ENCODE assay signal across 10 cellular contexts in the genomic region with DNA sequence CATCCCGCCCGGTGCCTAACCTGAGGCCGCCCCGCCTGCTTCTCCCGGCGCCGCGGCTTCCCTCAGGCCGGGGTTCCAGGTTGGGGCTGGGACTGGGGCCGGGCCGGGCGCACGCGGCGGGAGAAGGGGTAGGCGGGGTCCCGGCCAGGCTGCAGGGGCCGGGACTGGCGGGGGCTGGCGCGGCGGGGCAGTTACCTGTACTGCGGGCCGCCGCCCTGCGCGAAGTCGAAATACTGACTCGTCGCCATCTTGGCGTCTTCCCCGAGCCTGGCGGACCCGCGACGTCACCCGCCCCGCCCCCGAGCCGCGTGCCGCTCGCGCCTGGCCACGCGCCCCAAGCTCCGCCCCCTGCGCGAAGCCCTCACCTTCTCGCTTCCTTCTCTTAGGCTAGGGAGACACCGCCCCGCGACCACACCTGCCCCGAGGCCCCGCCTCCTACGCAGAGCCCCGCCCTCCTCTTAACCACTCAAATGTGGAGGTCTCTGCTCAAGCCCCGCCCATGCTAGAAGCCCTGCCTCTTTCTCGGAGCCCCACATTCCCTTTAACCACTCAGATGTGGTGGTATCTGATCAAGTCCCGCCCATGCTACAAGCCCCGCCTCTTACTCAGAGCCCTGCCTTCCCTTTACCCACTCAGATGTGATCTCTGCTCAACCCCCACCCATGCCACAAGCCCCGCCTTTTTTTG. TPM values are rescaled to one million over a fixed set of nuclear protein-coding genes. Genes with fewer than 3 reads are reported as not detected.
DNase-seq lines count a peak whose midpoint lies in the region; ATAC-seq and TF ChIP-seq lines count a peak whose summit lies in the region.
"Had no signal": no experiment of that assay in that cellular context is flagged by ENCODE, and none has a peak within 500 bp of the region (broad histone marks: within the 10 kb centered on the region; RNA-seq: fewer than 3 reads in every experiment).

A gene (minus strand): TSS at position 269 of the 687 bp plus-strand sequence. CDS start 21 bp downstream, at position 248.

- H3K27me3 Mint-ChIP-seq in activated B cell treated with CpG ODN at 0.5 μM for 24 hours = peaks cover 38% of the 10 kb centered on the region
- peaks cover 36 to 57% of the 10 kb centered on the region in 2 donors for H3K27me3 Mint-ChIP-seq in effector memory CD8-positive, alpha-beta T cell

- H3K27ac Mint-ChIP-seq in activated B cell treated with CpG ODN at 0.5 μM for 24 hours = no peak within 1 kb of the TSS
- H3K27ac Mint-ChIP-seq in effector memory CD8-positive, alpha-beta T cell = peak within 1 kb of the TSS in 1 of 2 donors; percentile 63

- H3K9me3 Mint-ChIP-seq in activated B cell treated with CpG ODN at 0.5 μM for 24 hours = no peaks in the 10 kb centered on the region
- H3K9me3 Mint-ChIP-seq in effector memory CD8-positive, alpha-beta T cell = no peaks in the 10 kb centered on the region

- H3K4me1 Mint-ChIP-seq in activated B cell treated with CpG ODN at 0.5 μM for 24 hours = peaks cover 7% of the 10 kb centered on the region
- peaks cover 7 to 16% of the 10 kb centered on the region in 2 donors for H3K4me1 Mint-ChIP-seq in effector memory CD8-positive, alpha-beta T cell (ENCODE audit: low read depth in 2 of 2)

- CTCF ChIA-PET in activated B cell treated with CpG ODN at 0.5 μM for 24 hours (lab: Charles Lee) = no interaction called here

- no peak for TF ChIP-seq CTCF in activated B cell treated with CpG ODN at 0.5 μM for 24 hours (IDR thresholded peaks at IDR 0.05)

- no peaks in the 10 kb centered on the region for H3K36me3 Mint-ChIP-seq in activated B cell treated with CpG ODN at 0.5 μM for 24 hours (ENCODE audit: low read depth)
- H3K36me3 Mint-ChIP-seq in effector memory CD8-positive, alpha-beta T cell (ENCODE audit: insufficient read depth) = no peaks in the 10 kb centered on the region

- POLR2A ChIA-PET in activated B cell treated with CpG ODN at 0.5 μM for 24 hours (lab: Charles Lee) = no interaction called here

- peak within 1 kb of the TSS; percentile 15 for H3K4me3 Mint-ChIP-seq in activated B cell treated with CpG ODN at 0.5 μM for 24 hours
- H3K4me3 Mint-ChIP-seq in effector memory CD8-positive, alpha-beta T cell = peak within 1 kb of the TSS; percentile 45 to 63

- DNase-seq in GF-D8 (lab: John Stamatoyannopoulos, UW) = peak; percentile 77
- no peak for DNase-seq in activated B cell treated with CpG ODN at 0.5 μM for 24 hours
- peak in 1 of 3 experiments; percentile 5 for DNase-seq in effector memory CD8-positive, alpha-beta T cell
- peak; percentile 26 for DNase-seq in stimulated activated CD4-positive, alpha-beta T cell treated with anti-CD3 and anti-CD28 coated beads, Interleukin-12 subunit alpha, Interleukin-12 subunit beta, amount 100 ng/mL, for 4 hours
- DNase-seq in SHP77 (lab: John Stamatoyannopoulos, UW) = no peak
- DNase-seq: left ventricle myocardium superior had no signal

- intact Hi-C loops in activated B cell treated with CpG ODN at 0.5 μM for 24 hours (cut with micrococcal nuclease) = no loop called here

- ATAC-seq in activated B cell treated with CpG ODN at 0.5 μM for 24 hours (ENCODE audit: low read depth) (no peak), GM18873 (IDR thresholded peaks at IDR 0.05; ENCODE audit: low FRiP score, unreplicated experiment) (no peak), GM19035 (IDR thresholded peaks at IDR 0.05; ENCODE audit: unreplicated experiment) (no peak), HG03159 (IDR thresholded peaks at IDR 0.05; ENCODE audit: unreplicated experiment) (no peak)
- ATAC-seq in effector memory CD8-positive, alpha-beta T cell (replicated peaks) = peak; percentile 39
- ATAC-seq: left ventricle myocardium superior had no signal

RNA-seq across cellular contexts. Expression of the gene that starts here (rescaled TPM):
- total RNA-seq in activated B cell treated with CpG ODN at 0.5 μM for 24 hours = 0.31 and 0.34 TPM in 2 replicates
- total RNA-seq: bronchial epithelial cell, left ventricle myocardium superior had no signal

Comparison
In these comparisons a context has a peak if more than half of its experiments do, and no peak if none do; other contexts are left out.
1. DNase-seq: peak in GF-D8 (single experiment) and stimulated activated CD4-positive, alpha-beta T cell treated with anti-CD3 and anti-CD28 coated beads, Interleukin-12 subunit alpha, Interleukin-12 subunit beta, amount 100 ng/mL, for 4 hours (single experiment); none in activated B cell treated with CpG ODN at 0.5 μM for 24 hours (single experiment) and SHP77 (0 of 2).